ENCODE assay signal across 8 cellular contexts in the genomic region with DNA sequence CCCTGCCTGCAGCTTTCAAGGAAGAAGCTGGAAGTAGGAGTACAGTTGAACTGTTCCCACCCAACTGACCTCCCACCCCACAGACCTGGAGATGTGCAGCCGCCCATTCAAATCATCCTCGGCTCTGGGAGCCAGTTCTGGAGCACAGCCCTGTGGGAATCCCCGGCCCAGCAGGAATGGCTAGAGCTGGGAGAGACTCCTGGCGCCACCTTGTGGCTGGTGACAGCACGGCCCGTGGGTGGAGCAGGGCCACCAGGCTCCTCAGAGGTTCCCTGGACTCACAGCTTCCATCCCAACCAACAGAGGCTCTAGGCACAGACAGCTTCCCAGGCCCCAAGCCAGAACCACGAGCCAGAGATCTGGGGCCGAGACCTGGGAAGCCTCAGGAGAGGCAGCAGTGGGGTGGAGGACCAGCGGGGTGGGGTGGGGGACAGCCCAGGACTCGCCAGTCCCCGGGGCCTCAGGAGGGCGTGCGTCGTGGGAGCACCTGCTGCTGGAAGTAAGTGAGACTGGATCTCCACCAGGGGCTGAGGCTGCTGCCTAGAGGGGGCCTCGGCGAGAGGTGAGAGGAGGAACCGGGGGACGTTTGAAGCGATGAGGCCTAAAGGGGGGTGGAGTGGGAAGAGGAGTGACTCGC. TPM values are rescaled to one million over a fixed set of nuclear protein-coding genes. Genes with fewer than 3 reads are reported as not detected.
DNase-seq lines count a peak whose midpoint lies in the region; ATAC-seq, FAIRE-seq and TF ChIP-seq lines count a peak whose summit lies in the region.

No MANE protein-coding gene starts in this region.

- no peak for TF ChIP-seq POLR2A in GM18505 (IDR thresholded peaks at IDR 0.05; ENCODE audit: borderline replicate concordance, extremely low read depth, insufficient read depth, insufficient read length)

- FAIRE-seq in keratinocyte (lab: Jason Lieb, UNC): no peak

- CTCF ChIA-PET in activated B cell treated with CpG ODN at 0.5 μM for 24 hours (lab: Charles Lee): interaction anchor here (0.6 to 2.7 kb wide), 24 partner anchors 9 to 243 kb away, joined by 3 to 48 read pairs (median 3); a partner anchor contains a TSS

- no peaks in the 10 kb centered on the region for H4K20me1 ChIP-seq in keratinocyte (ENCODE audit: control insufficient read depth, extremely low read depth, insufficient read depth, low read length)

- peak; percentile 15 to 26 for DNase-seq in NOMO-1 (lab: John Stamatoyannopoulos, UW; ENCODE audit: unreplicated experiment in 2 of 2)
- DNase-seq in NOMO-1 treated with dmso at 0.1 percent for 144 hours (lab: John Stamatoyannopoulos, UW; ENCODE audit: unreplicated experiment): no peak
- peak; percentile 13 for DNase-seq in NCI-H187 treated with DMSO at 0.1 percent for 48 hours (lab: John Stamatoyannopoulos, UW)
- peak; percentile 57 for DNase-seq in activated B cell treated with CpG ODN at 0.5 μM for 24 hours
- DNase-seq in cardiac fibroblast (ENCODE audit: low read depth in 2 of 2): peak; percentile 81
- DNase-seq in keratinocyte (ENCODE audit: low read depth, low spot score): no peak
- DNase-seq in stimulated activated CD4-positive, alpha-beta T cell treated with anti-CD3 and anti-CD28 coated beads, Interleukin-15, amount 100 ng/mL, for 1 hour (ENCODE audit: low read depth in 1 of 2, low spot score in 1 of 2): peak; percentile 29 to 69

- H3K27ac Mint-ChIP-seq in activated B cell treated with CpG ODN at 0.5 μM for 24 hours: peak overlapping the region; percentile 24

- TF ChIP-seq CTCF in activated B cell treated with CpG ODN at 0.5 μM for 24 hours (IDR thresholded peaks at IDR 0.05) (peak; percentile 51), cardiac fibroblast (IDR thresholded peaks at IDR 0.05; ENCODE audit: low read depth, low read length) (peak; percentile 95), keratinocyte (optimal IDR thresholded peaks at IDR 0.05 in 1 of 3, IDR thresholded peaks at IDR 0.05 in 1 of 3, conservative IDR thresholded peaks at IDR 0.05 in 1 of 3; ENCODE audit: extremely low read depth in 1 of 3, insufficient read depth in 2 of 3, low read length in 3 of 3) (peak; percentile 88 to 98 (median 94))

- POLR2A ChIA-PET in activated B cell treated with CpG ODN at 0.5 μM for 24 hours (lab: Charles Lee): interaction anchor here (0.6 to 1.9 kb wide), 2 partner anchors 42 to 137 kb away, joined by 4 to 8 read pairs; no protein-coding TSS in a partner anchor

- H3K36me3 Mint-ChIP-seq in activated B cell treated with CpG ODN at 0.5 μM for 24 hours (ENCODE audit: low read depth): peaks cover 81% of the 10 kb centered on the region

- peaks cover 8 to 24% of the 10 kb centered on the region in 2 experiments for H3K36me3 ChIP-seq in keratinocyte (ENCODE audit: control insufficient read depth in 2 of 2, extremely low read depth in 1 of 2, insufficient read depth in 2 of 2, low read length in 2 of 2)

- H2AFZ ChIP-seq in keratinocyte (ENCODE audit: control insufficient read depth, low read length): no peak overlapping the region

- no peaks in the 10 kb centered on the region for H3K9me3 ChIP-seq in keratinocyte (ENCODE audit: control insufficient read depth, low read depth, low read length)

- dilution Hi-C loops in keratinocyte (cut with MboI; ENCODE audit: extremely low pct_ligation_motif_present, low sequenced_read_pairs): no loop called here

- H3K9ac ChIP-seq in keratinocyte (ENCODE audit: control insufficient read depth, extremely low read depth, insufficient read depth, low read length): no peak overlapping the region

- H3K4me3 ChIP-seq in cardiac fibroblast (replicated peaks in 1 of 2; ENCODE audit: low read depth in 2 of 2, low read length in 2 of 2) (no peak overlapping the region), keratinocyte (ENCODE audit: control insufficient read depth in 2 of 3, extremely low read depth in 1 of 3, insufficient read depth in 2 of 3, low read depth in 1 of 3, low read length in 3 of 3) (no peak overlapping the region)

- peaks cover 5% of the 10 kb centered on the region for H3K4me1 Mint-ChIP-seq in activated B cell treated with CpG ODN at 0.5 μM for 24 hours

- H3K27ac ChIP-seq in keratinocyte (ENCODE audit: control insufficient read depth, insufficient read depth, low read length): no peak overlapping the region

- no peak overlapping the region for H3K4me2 ChIP-seq in keratinocyte (ENCODE audit: control insufficient read depth, extremely low read depth, insufficient read depth, low read depth, low read length)

- no peak overlapping the region for H3K4me3 Mint-ChIP-seq in activated B cell treated with CpG ODN at 0.5 μM for 24 hours

- H3K9me1 ChIP-seq in keratinocyte (ENCODE audit: control insufficient read depth, extremely low read depth, insufficient read depth, low read length): no peaks in the 10 kb centered on the region

- ATAC-seq in activated B cell treated with CpG ODN at 0.5 μM for 24 hours (ENCODE audit: low read depth): peak; percentile 80
- no peak for ATAC-seq in GM18505 (IDR thresholded peaks at IDR 0.05; ENCODE audit: unreplicated experiment)

- H3K9me3 Mint-ChIP-seq in activated B cell treated with CpG ODN at 0.5 μM for 24 hours: no peaks in the 10 kb centered on the region

- H3K27me3 ChIP-seq in keratinocyte (ENCODE audit: control insufficient read depth, extremely low read depth, insufficient read depth, low read length): no peaks in the 10 kb centered on the region

- no peaks in the 10 kb centered on the region for H3K27me3 Mint-ChIP-seq in activated B cell treated with CpG ODN at 0.5 μM for 24 hours

- intact Hi-C loops in activated B cell treated with CpG ODN at 0.5 μM for 24 hours (cut with micrococcal nuclease): loop anchor here (1.0 to 5.0 kb wide), 3 partner anchors 91 to 381 kb away; a partner anchor contains a TSS

- peaks cover 6% of the 10 kb centered on the region for H3K4me1 ChIP-seq in keratinocyte (ENCODE audit: control insufficient read depth, extremely low read depth, insufficient read depth, low read length)

- H3K79me2 ChIP-seq in keratinocyte (ENCODE audit: control insufficient read depth, insufficient read depth, low read length): no peaks in the 10 kb centered on the region

RNA-seq across cellular contexts. Expression of a gene that starts 43.4 kb away (rescaled TPM):
- 71.2 and 75.3 TPM in 2 replicates for total RNA-seq in activated B cell treated with CpG ODN at 0.5 μM for 24 hours
- 39.0 to 49.0 TPM (median 49.0 TPM) in 3 replicates for polyA plus RNA-seq in keratinocyte
- polyA plus RNA-seq in keratinocyte (2011; ENCODE audit: low read depth): 17.5 TPM
- polyA plus RNA-seq in keratinocyte (2011; cell fraction: cytosol; rRNA removed): 30.3 and 31.3 TPM in 2 replicates
- polyA plus RNA-seq in keratinocyte (2011; cell fraction: nucleus; rRNA removed): 56.4 and 66.7 TPM in 2 replicates
- 26.7 and 57.6 TPM in 2 replicates for polyA plus RNA-seq in keratinocyte (2012; ENCODE audit: low replicate concordance)
- polyA minus RNA-seq in keratinocyte: 84.3 to 295 TPM (median 139 TPM) in 3 replicates
- 41.2 TPM for polyA minus RNA-seq in keratinocyte (2011; cell fraction: cytosol; rRNA and poly(A)+ RNA removed)
- polyA minus RNA-seq in keratinocyte (2011; cell fraction: nucleus; rRNA and poly(A)+ RNA removed): 47.1 and 55.9 TPM in 2 replicates

Comparison
In these comparisons a context has a peak if more than half of its experiments do, and no peak if none do; other contexts are left out.
1. DNase-seq: peak in NOMO-1 (2 of 2), NCI-H187 treated with DMSO at 0.1 percent for 48 hours (single experiment), activated B cell treated with CpG ODN at 0.5 μM for 24 hours (single experiment), cardiac fibroblast (2 of 2) and stimulated activated CD4-positive, alpha-beta T cell treated with anti-CD3 and anti-CD28 coated beads, Interleukin-15, amount 100 ng/mL, for 1 hour (2 of 2); none in NOMO-1 treated with dmso at 0.1 percent for 144 hours (single experiment) and keratinocyte (single experiment).
2. Peak in every context shown above with its lines, with median percentiles within 50 percentile points of each other: CTCF ChIP-seq.